In the genomic region with DNA sequence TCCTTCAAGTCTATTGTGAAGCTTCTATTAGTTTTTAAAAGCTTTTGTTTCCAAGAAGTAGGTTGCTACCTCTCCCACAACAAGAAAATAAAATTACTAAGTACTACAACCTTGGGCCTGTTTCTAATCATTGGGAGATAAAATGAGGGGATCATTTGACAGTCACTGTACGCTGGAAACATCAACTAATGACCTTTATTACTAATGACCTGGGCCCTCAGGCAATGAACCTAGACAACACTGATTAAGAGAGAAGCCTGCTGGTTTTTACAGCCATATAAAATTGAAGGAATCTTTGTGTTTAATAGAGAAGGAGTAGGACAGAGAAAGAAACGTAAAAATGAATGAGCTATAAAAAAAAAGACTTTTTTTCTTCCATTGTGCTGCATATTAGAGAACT, we compare ENCODE assay signal across 23 cellular contexts.
"Had no signal": no experiment of that assay in that cellular context is flagged by ENCODE, and none has a peak within 500 bp of the region (broad histone marks: within the 10 kb centered on the region; RNA-seq: fewer than 3 reads in every experiment).

No MANE protein-coding gene starts in this region.

- H3K27ac Mint-ChIP-seq: activated CD8-positive, alpha-beta T cell treated with anti-CD3 and anti-CD28 coated beads, Interleukin-2, amount 10 ng/mL, durations not matched to agents 7 days and 5 days; activated naive CD4-positive, alpha-beta T cell treated with anti-CD3 and anti-CD28 coated beads, Interleukin-2, amount 50 U/mL, for 24 hours; T-helper 1 cell treated with Interleukin-12 subunit alpha and Interleukin-12 subunit beta and Interleukin-4 antibody, amounts not matched to agents 30 μg/mL and 1 μg/mL, for 36 hours had no signal

- H3K9me3 ChIP-seq: breast epithelium, Peyer's patch, SJCRH30 had no signal

- H3K4me1 ChIP-seq: breast epithelium, Peyer's patch, SJCRH30 had no signal

- H3K4me1 Mint-ChIP-seq: activated naive CD4-positive, alpha-beta T cell treated with anti-CD3 and anti-CD28 coated beads, Interleukin-2, amount 50 U/mL, for 24 hours had no signal

- DNase-seq: activated CD4-positive, alpha-beta T cell treated with anti-CD3 and anti-CD28 coated beads for 48 hours; activated CD4-positive, alpha-beta T cell treated with anti-CD3 and anti-CD28 coated beads, Interleukin-2, amount 50 U/mL, for 4 hours; activated CD4-positive, CD25-positive, alpha-beta regulatory T cell treated with anti-CD3 and anti-CD28 coated beads, Interleukin-2, amount 50 U/mL, for 72 hours; activated CD8-positive, alpha-beta memory T cell treated with anti-CD3 and anti-CD28 coated beads, Interleukin-2, amount 50 U/mL, for 48 hours; activated CD8-positive, alpha-beta T cell treated with anti-CD3 and anti-CD28 coated beads, Interleukin-2, amount 10 ng/mL, durations not matched to agents 7 days and 5 days; activated effector memory CD4-positive, alpha-beta T cell treated with Interleukin-2 at 50 U/mL for 16 hours; activated naive CD4-positive, alpha-beta T cell; activated T-cell treated with anti-CD3 and anti-CD28 coated beads, Interleukin-2, amount 50 U/mL, for 1 hour; aorta; caudate nucleus; KG1; NCI-H1092; NCI-H1417 treated with DMSO at 0.1 percent for 48 hours; NCI-H1694 treated with DMSO at 0.1 percent for 48 hours; NCI-H2081; NCI-H446; Peyer's patch; Right ventricle myocardium superior; SJCRH30 had no signal

- H3K36me3 Mint-ChIP-seq: activated naive CD4-positive, alpha-beta T cell treated with anti-CD3 and anti-CD28 coated beads, Interleukin-2, amount 50 U/mL, for 24 hours had no signal

- H3K27ac ChIP-seq: breast epithelium, Peyer's patch, RWPE1, SJCRH30 had no signal

- H3K4me3 ChIP-seq: breast epithelium, Peyer's patch, SJCRH30 had no signal

- H3K4me3 Mint-ChIP-seq: activated CD8-positive, alpha-beta T cell treated with anti-CD3 and anti-CD28 coated beads, Interleukin-2, amount 10 ng/mL, durations not matched to agents 7 days and 5 days; activated naive CD4-positive, alpha-beta T cell treated with anti-CD3 and anti-CD28 coated beads, Interleukin-2, amount 50 U/mL, for 24 hours; T-helper 1 cell treated with Interleukin-12 subunit alpha and Interleukin-12 subunit beta and Interleukin-4 antibody, amounts not matched to agents 30 μg/mL and 1 μg/mL, for 36 hours had no signal

- ATAC-seq: activated CD8-positive, alpha-beta T cell treated with anti-CD3 and anti-CD28 coated beads, Interleukin-2, amount 10 ng/mL, durations not matched to agents 7 days and 5 days had no signal

- H3K27me3 Mint-ChIP-seq: activated naive CD4-positive, alpha-beta T cell treated with anti-CD3 and anti-CD28 coated beads, Interleukin-2, amount 50 U/mL, for 24 hours had no signal

- H3K36me3 ChIP-seq: breast epithelium, Peyer's patch, SJCRH30 had no signal

- H3K27me3 ChIP-seq: breast epithelium, Peyer's patch, SJCRH30 had no signal
